Comparison of ENCODE assay signal across 18 cellular contexts in the genomic region with DNA sequence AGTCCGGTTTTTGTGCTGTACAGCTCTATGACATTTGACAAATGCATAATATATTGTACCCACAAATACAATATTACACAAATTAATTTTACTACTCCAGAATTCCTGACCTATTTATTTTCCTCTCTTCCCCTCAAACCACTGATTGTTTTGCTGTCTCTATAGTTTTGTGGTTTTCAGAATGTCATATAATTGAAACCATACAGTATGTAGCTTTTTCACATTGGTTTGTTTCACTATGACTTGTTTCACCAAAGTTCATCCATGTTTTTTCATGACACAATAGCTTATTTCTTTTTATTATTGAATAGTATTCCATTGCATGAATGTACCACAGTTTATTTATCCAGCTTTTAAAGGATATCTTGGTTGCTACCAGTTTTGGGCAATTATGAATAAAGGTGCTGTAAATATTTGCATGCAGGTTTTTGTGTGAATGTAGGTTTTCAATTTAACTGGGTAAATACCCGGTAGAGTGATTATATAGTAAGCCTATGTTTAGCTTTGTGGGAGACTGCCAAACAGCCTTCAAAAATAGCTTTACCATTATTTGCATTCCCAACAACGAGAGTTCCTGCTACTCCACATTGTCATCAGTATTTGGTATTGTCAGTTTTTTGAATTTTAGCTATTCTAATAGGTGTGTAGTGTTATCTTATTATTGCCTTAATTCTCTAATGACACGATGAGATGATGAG. TPM values are rescaled to one million over a fixed set of nuclear protein-coding genes. Genes with fewer than 3 reads are reported as not detected.
DNase-seq lines count a peak whose midpoint lies in the region; ATAC-seq lines count a peak whose summit lies in the region.
"Had no signal": no experiment of that assay in that cellular context is flagged by ENCODE, and none has a peak within 500 bp of the region (broad histone marks: within the 10 kb centered on the region; RNA-seq: fewer than 3 reads in every experiment).

No MANE protein-coding gene starts in this region.

- H2BK15ac ChIP-seq in neuronal stem cell (ENCODE audit: low read length): no peak overlapping the region

- no peak overlapping the region for H4K91ac ChIP-seq in neuronal stem cell (ENCODE audit: low read depth, low read length, poor library complexity)

- no peak overlapping the region for H3K9ac ChIP-seq in neuronal stem cell (ENCODE audit: low read depth, low read length, poor library complexity)

- no CpG with 5 or more reads among the region's 4 CpGs for WGBS in neuronal stem cell (ENCODE audit: extremely low coverage in 2 of 2, insufficient read length in 2 of 2, insufficient replicate concordance in 1 of 2), 2 donors

- H3K27me3 ChIP-seq in neuronal stem cell (ENCODE audit: control insufficient read depth in 3 of 3, insufficient read depth in 3 of 3, low read depth in 1 of 3, low read length in 3 of 3): no peaks in the 10 kb centered on the region
- H3K27me3 ChIP-seq: breast epithelium, testis had no signal

- H3K36me3 ChIP-seq in neuronal stem cell (replicated peaks in 1 of 2; ENCODE audit: control insufficient read depth in 2 of 2, insufficient read depth in 2 of 2, low read length in 2 of 2): no peaks in the 10 kb centered on the region
- H3K36me3 ChIP-seq: breast epithelium had no signal

- no peak overlapping the region for H2BK5ac ChIP-seq in neuronal stem cell (ENCODE audit: low read length)

- H3K4me3 Mint-ChIP-seq in activated T-helper 17 cell treated with anti-CD3 and anti-CD28 coated beads, Interleukin-2, amount 50 U/mL, for 72 hours: no peak overlapping the region
- H3K4me3 Mint-ChIP-seq: H9, nephron progenitor cell had no signal

- H3K4me2 ChIP-seq in neuronal stem cell (ENCODE audit: insufficient read depth, low read length, poor library complexity, severe bottlenecking): no peak overlapping the region

- H2BK12ac ChIP-seq in neuronal stem cell (ENCODE audit: low read length): no peak overlapping the region

- no peaks in the 10 kb centered on the region for H3K79me1 ChIP-seq in neuronal stem cell (ENCODE audit: low read depth, low read length)

- no peak overlapping the region for H3K27ac ChIP-seq in neuronal stem cell (replicated peaks; ENCODE audit: low read length)
- H3K27ac ChIP-seq: breast epithelium, testis had no signal

- H2AK5ac ChIP-seq in neuronal stem cell (ENCODE audit: low read depth, low read length): no peak overlapping the region

- no peak overlapping the region for H3K14ac ChIP-seq in neuronal stem cell (ENCODE audit: low read length)

- DNase-seq in neuronal stem cell (ENCODE audit: low spot score): no peak
- DNase-seq in amniotic stem cell (lab: John Stamatoyannopoulos, UW): no peak
- no peak for DNase-seq in epidermal melanocyte (ENCODE audit: insufficient read length, low spot score)
- DNase-seq: activated naive CD4-positive, alpha-beta T cell treated with anti-CD3 and anti-CD28 coated beads, Interleukin-2, amount 50 U/mL, for 16 hours; Calu3; H9; NCI-H1092 treated with DMSO at 0.1 percent for 48 hours; NCI-H446 treated with DMSO at 0.1 percent for 48 hours; nephron progenitor cell; stimulated activated CD4-positive, alpha-beta T cell treated with anti-CD3 and anti-CD28 coated beads, Interleukin-15, amount 100 ng/mL, for 24 hours; testis had no signal

- no peak overlapping the region for H3K18ac ChIP-seq in neuronal stem cell (ENCODE audit: low read length)

- H3K9me3 Mint-ChIP-seq in activated T-helper 17 cell treated with anti-CD3 and anti-CD28 coated beads, Interleukin-2, amount 50 U/mL, for 72 hours: no peaks in the 10 kb centered on the region
- H3K9me3 Mint-ChIP-seq: H9, nephron progenitor cell had no signal

- no peaks in the 10 kb centered on the region for H3K4me1 ChIP-seq in neuronal stem cell (ENCODE audit: control insufficient read depth in 2 of 2, insufficient read depth in 1 of 2, low read depth in 1 of 2, low read length in 2 of 2)
- H3K4me1 ChIP-seq: breast epithelium, testis had no signal

- H4K8ac ChIP-seq in neuronal stem cell (ENCODE audit: low read depth, low read length): no peak overlapping the region

- peaks cover 7% of the 10 kb centered on the region for H3K4me1 Mint-ChIP-seq in activated T-helper 17 cell treated with anti-CD3 and anti-CD28 coated beads, Interleukin-2, amount 50 U/mL, for 72 hours

- no peak overlapping the region for H3K4me3 ChIP-seq in neuronal stem cell (ENCODE audit: low read length in 2 of 2)
- H3K4me3 ChIP-seq: breast epithelium, testis had no signal

- peaks cover 0 to 6% of the 10 kb centered on the region in 2 donors for H3K9me3 ChIP-seq in neuronal stem cell (replicated peaks in 1 of 2; ENCODE audit: control insufficient read depth in 2 of 2, insufficient read depth in 1 of 2, low read depth in 1 of 2, low read length in 2 of 2)
- H3K9me3 ChIP-seq: breast epithelium, testis had no signal

- H3K23ac ChIP-seq in neuronal stem cell (ENCODE audit: low read depth, low read length, poor library complexity): no peak overlapping the region

- H3K36me3 Mint-ChIP-seq in activated T-helper 17 cell treated with anti-CD3 and anti-CD28 coated beads, Interleukin-2, amount 50 U/mL, for 72 hours (ENCODE audit: low read depth): no peaks in the 10 kb centered on the region

- ATAC-seq in GM18867 (IDR thresholded peaks at IDR 0.05; ENCODE audit: unreplicated experiment) (peak; percentile 79), GM21717 (IDR thresholded peaks at IDR 0.05; ENCODE audit: unreplicated experiment) (peak; percentile 65), HG03354 (IDR thresholded peaks at IDR 0.05; ENCODE audit: poor library complexity, severe bottlenecking, unreplicated experiment) (peak; percentile 73), GM21390 (IDR thresholded peaks at IDR 0.05; ENCODE audit: unreplicated experiment) (no peak)
- ATAC-seq in activated T-helper 17 cell treated with anti-CD3 and anti-CD28 coated beads, Interleukin-2, amount 50 U/mL, for 72 hours (replicated peaks): peak; percentile 77

- H2BK120ac ChIP-seq in neuronal stem cell (ENCODE audit: low read depth, low read length): no peak overlapping the region

- H3K27me3 Mint-ChIP-seq in activated T-helper 17 cell treated with anti-CD3 and anti-CD28 coated beads, Interleukin-2, amount 50 U/mL, for 72 hours: peaks cover 6% of the 10 kb centered on the region

- peak overlapping the region; percentile 64 for H3K27ac Mint-ChIP-seq in activated T-helper 17 cell treated with anti-CD3 and anti-CD28 coated beads, Interleukin-2, amount 50 U/mL, for 72 hours
- H3K27ac Mint-ChIP-seq: H9, nephron progenitor cell had no signal

- no peak overlapping the region for H2AFZ ChIP-seq in neuronal stem cell (ENCODE audit: low read length)

- no peak overlapping the region for H3K4ac ChIP-seq in neuronal stem cell (ENCODE audit: low read length)

RNA-seq across cellular contexts. Expression of a gene that starts 25.9 kb away (rescaled TPM):
- total RNA-seq in activated T-helper 17 cell treated with anti-CD3 and anti-CD28 coated beads, Interleukin-2, amount 50 U/mL, for 72 hours: under 1 TPM in 1 of 2 donors, not detected in 1; 0.37 TPM
- polyA plus RNA-seq in neuronal stem cell (2013, experiment 1 of 2): 22.7 TPM
- 22.6 TPM for polyA plus RNA-seq in neuronal stem cell (2013, experiment 2 of 2)
- total RNA-seq: fibroblast of lung had no signal
- polyA plus RNA-seq: fibroblast of lung had no signal

RNA-seq across cellular contexts. Expression of a gene that starts 49.8 kb away (rescaled TPM):
- total RNA-seq in activated T-helper 17 cell treated with anti-CD3 and anti-CD28 coated beads, Interleukin-2, amount 50 U/mL, for 72 hours: 1 to 10 TPM; 2.0 to 2.1 TPM
- polyA plus RNA-seq in neuronal stem cell (2013, experiment 1 of 2): 0.29 TPM
- 0.28 TPM for polyA plus RNA-seq in neuronal stem cell (2013, experiment 2 of 2)

RNA-seq across cellular contexts. Expression of a gene that starts 55.0 kb away (rescaled TPM):
- not detected for total RNA-seq in activated T-helper 17 cell treated with anti-CD3 and anti-CD28 coated beads, Interleukin-2, amount 50 U/mL, for 72 hours
- 425 TPM for polyA plus RNA-seq in neuronal stem cell (2013, experiment 1 of 2)
- 420 TPM for polyA plus RNA-seq in neuronal stem cell (2013, experiment 2 of 2)
- total RNA-seq: Calu3 had no signal
- polyA plus RNA-seq: fibroblast of lung had no signal
